Comparison of ENCODE assay signal across 1 cellular context in the genomic region with DNA sequence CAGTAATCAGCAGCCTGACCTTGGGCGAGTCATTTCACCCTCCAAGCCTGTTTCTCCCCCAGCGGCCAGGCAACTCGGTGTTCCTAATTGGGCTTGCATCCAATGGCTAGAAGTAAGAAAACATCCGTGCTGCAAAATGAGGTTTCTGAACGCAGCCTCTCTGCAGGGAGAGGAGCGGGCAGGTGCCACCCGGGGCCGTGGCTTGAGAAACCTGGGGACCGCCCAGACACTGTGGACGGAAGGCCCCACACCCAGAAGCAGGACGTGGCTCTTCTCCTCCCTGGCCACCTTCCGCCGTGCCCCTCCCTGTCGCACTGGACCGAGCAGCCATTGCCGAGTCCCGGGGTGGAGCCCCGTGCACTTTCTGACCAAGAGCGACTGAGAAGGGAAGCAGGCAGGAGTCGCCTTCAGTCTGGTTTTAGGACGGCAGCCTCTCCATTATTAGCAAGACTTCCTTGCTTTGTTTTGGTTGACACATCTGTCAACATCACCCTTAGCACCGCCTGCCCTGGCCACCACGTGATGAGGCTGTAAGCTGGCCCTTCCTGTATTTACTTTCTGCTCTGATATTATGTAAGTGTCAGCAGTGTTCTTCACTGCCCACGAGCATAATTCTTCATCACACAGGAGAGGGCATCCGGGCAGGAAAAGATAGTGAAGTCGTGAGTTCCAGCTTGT.
A peak's percentile ranks its signal among the peaks of the same experiment; 100 is the strongest.
TF ChIP-seq lines count a peak whose summit lies in the region.

No MANE protein-coding gene starts in this region.

TF ChIP-seq in HepG2, 621 proteins besides CTCF, POLR2A, EP300 and RAD21 (continued from another document and continues in another):
- TF ChIP-seq, protein P1, sequence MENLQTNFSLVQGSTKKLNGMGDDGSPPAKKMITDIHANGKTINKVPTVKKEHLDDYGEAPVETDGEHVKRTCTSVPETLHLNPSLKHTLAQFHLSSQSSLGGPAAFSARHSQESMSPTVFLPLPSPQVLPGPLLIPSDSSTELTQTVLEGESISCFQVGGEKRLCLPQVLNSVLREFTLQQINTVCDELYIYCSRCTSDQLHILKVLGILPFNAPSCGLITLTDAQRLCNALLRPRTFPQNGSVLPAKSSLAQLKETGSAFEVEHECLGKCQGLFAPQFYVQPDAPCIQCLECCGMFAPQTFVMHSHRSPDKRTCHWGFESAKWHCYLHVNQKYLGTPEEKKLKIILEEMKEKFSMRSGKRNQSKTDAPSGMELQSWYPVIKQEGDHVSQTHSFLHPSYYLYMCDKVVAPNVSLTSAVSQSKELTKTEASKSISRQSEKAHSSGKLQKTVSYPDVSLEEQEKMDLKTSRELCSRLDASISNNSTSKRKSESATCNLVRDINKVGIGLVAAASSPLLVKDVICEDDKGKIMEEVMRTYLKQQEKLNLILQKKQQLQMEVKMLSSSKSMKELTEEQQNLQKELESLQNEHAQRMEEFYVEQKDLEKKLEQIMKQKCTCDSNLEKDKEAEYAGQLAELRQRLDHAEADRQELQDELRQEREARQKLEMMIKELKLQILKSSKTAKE (CRISPR knock-in tag; IDR thresholded peaks at IDR 0.05; ENCODE audit: borderline replicate concordance): peak; percentile 66
- TF ChIP-seq, protein P2, sequence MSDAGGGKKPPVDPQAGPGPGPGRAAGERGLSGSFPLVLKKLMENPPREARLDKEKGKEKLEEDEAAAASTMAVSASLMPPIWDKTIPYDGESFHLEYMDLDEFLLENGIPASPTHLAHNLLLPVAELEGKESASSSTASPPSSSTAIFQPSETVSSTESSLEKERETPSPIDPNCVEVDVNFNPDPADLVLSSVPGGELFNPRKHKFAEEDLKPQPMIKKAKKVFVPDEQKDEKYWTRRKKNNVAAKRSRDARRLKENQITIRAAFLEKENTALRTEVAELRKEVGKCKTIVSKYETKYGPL (CRISPR knock-in tag; IDR thresholded peaks at IDR 0.05): peak; percentile 95
- TF ChIP-seq ZNF513 (CRISPR knock-in tag; conservative IDR thresholded peaks at IDR 0.05) (no peak), SETDB1 (CRISPR knock-in tag; IDR thresholded peaks at IDR 0.05; ENCODE audit: borderline replicate concordance) (no peak), ASH2L (IDR thresholded peaks at IDR 0.05; ENCODE audit: insufficient read length, low read depth, low read length) (no peak), KDM5B (CRISPR knock-in tag; IDR thresholded peaks at IDR 0.05; ENCODE audit: borderline replicate concordance) (0 out of 2 replicates have a peak, but pooled peaks have one; percentile 8), ZNF580 (CRISPR knock-in tag; IDR thresholded peaks at IDR 0.05; ENCODE audit: borderline replicate concordance, low read depth) (peak; percentile 61; the same call in 1 of the 2 replicates), RFX1 (IDR thresholded peaks at IDR 0.05) (no peak), NPAS2 (CRISPR knock-in tag; IDR thresholded peaks at IDR 0.05; ENCODE audit: borderline replicate concordance) (no peak), HMGXB4 (CRISPR knock-in tag; IDR thresholded peaks at IDR 0.05; ENCODE audit: borderline replicate concordance in 1 of 2, low read depth in 1 of 2) (peak; percentile 49 to 83; a peak in 1 of 4 replicates), ZFY (CRISPR knock-in tag; IDR thresholded peaks at IDR 0.05) (no peak; the same call in 1 of the 2 replicates), ZFP36L1 (CRISPR knock-in tag; IDR thresholded peaks at IDR 0.05) (no peak), SMYD3 (CRISPR knock-in tag; IDR thresholded peaks at IDR 0.05) (no peak), AGO1 (IDR thresholded peaks at IDR 0.05; ENCODE audit: low read depth, low read length, poor library complexity, severe bottlenecking) (no peak), ZNF724P (CRISPR knock-in tag; IDR thresholded peaks at IDR 0.05; ENCODE audit: borderline replicate concordance) (no peak; the same call in 1 of the 2 replicates), ZNF180 (CRISPR knock-in tag; IDR thresholded peaks at IDR 0.05; ENCODE audit: borderline replicate concordance, low read depth) (no peak), ZNF670 (CRISPR knock-in tag; IDR thresholded peaks at IDR 0.05; ENCODE audit: borderline replicate concordance) (no peak), ZBTB42 (CRISPR knock-in tag; IDR thresholded peaks at IDR 0.05) (0 out of 2 replicates have a peak, but pooled peaks have one; percentile 27), SCMH1 (CRISPR knock-in tag; IDR thresholded peaks at IDR 0.05; ENCODE audit: borderline replicate concordance) (no peak), KDM5A (IDR thresholded peaks at IDR 0.05; ENCODE audit: borderline replicate concordance, low read length) (peak; percentile 66; the same call in 1 of the 2 replicates), KMT2A (CRISPR knock-in tag; IDR thresholded peaks at IDR 0.05) (no peak), SALL1 (CRISPR knock-in tag; IDR thresholded peaks at IDR 0.05) (peak; percentile 76), TMF1 (CRISPR knock-in tag; IDR thresholded peaks at IDR 0.05; ENCODE audit: low read depth) (no peak), ZNF263 (CRISPR knock-in tag; IDR thresholded peaks at IDR 0.05) (no peak), GTF3A (CRISPR knock-in tag; conservative IDR thresholded peaks at IDR 0.05) (no peak), KLF6 (CRISPR knock-in tag; IDR thresholded peaks at IDR 0.05) (peak; percentile 75; the same call in 1 of the 2 replicates), MZF1 (CRISPR knock-in tag; IDR thresholded peaks at IDR 0.05; ENCODE audit: borderline replicate concordance) (0 out of 2 replicates have a peak, but pooled peaks have one; percentile 25), CEBPG (CRISPR knock-in tag; IDR thresholded peaks at IDR 0.05) (peak; percentile 82), ZNF572 (CRISPR knock-in tag; IDR thresholded peaks at IDR 0.05) (no peak), HIVEP1 (CRISPR knock-in tag; IDR thresholded peaks at IDR 0.05) (0 out of 2 replicates have a peak, but pooled peaks have one; percentile 60), ATF7-NPFF (CRISPR knock-in tag; IDR thresholded peaks at IDR 0.05; ENCODE audit: low read depth) (no peak), AGO2 (optimal IDR thresholded peaks at IDR 0.05; ENCODE audit: low read depth, low read length) (peak; percentile 84), CREM (IDR thresholded peaks at IDR 0.05) (peak; percentile 64; the same call in 1 of the 2 replicates), CREM (CRISPR knock-in tag; IDR thresholded peaks at IDR 0.05) (no peak; the same call in 1 of the 2 replicates), PHF21A (CRISPR knock-in tag; IDR thresholded peaks at IDR 0.05) (peak; percentile 78), ZNF354B (CRISPR knock-in tag; IDR thresholded peaks at IDR 0.05) (no peak), ZNF75D (CRISPR knock-in tag; IDR thresholded peaks at IDR 0.05; ENCODE audit: borderline replicate concordance) (no peak), ZNF737 (CRISPR knock-in tag; IDR thresholded peaks at IDR 0.05; ENCODE audit: borderline replicate concordance) (no peak), NFE2 (CRISPR knock-in tag; IDR thresholded peaks at IDR 0.05) (no peak), ZMAT3 (CRISPR knock-in tag; conservative IDR thresholded peaks at IDR 0.05) (no peak; the same call in 1 of the 2 replicates), MAFF (IDR thresholded peaks at IDR 0.05; ENCODE audit: low read depth, low read length) (no peak), ARNTL (CRISPR knock-in tag; IDR thresholded peaks at IDR 0.05) (peak; percentile 98), CREB1 (IDR thresholded peaks at IDR 0.05) (no peak; the same call in 1 of the 2 replicates), CREB1 (CRISPR knock-in tag; IDR thresholded peaks at IDR 0.05) (peak; percentile 63), ZFP90 (CRISPR knock-in tag; IDR thresholded peaks at IDR 0.05; ENCODE audit: borderline replicate concordance) (no peak), REPIN1 (CRISPR knock-in tag; IDR thresholded peaks at IDR 0.05; ENCODE audit: borderline replicate concordance, low read depth) (0 out of 2 replicates have a peak, but pooled peaks have one; percentile 44), ZNF768 (CRISPR knock-in tag; IDR thresholded peaks at IDR 0.05) (no peak), SP5 (CRISPR knock-in tag; IDR thresholded peaks at IDR 0.05; ENCODE audit: borderline replicate concordance, low read depth) (peak; percentile 57; the same call in 1 of the 2 replicates), ZNF841 (CRISPR knock-in tag; IDR thresholded peaks at IDR 0.05; ENCODE audit: borderline replicate concordance) (no peak), NONO (IDR thresholded peaks at IDR 0.05) (no peak), NONO (CRISPR knock-in tag; conservative IDR thresholded peaks at IDR 0.05) (0 out of 2 replicates have a peak, but pooled peaks have one; percentile 55)
- TF ChIP-seq, protein P3, sequence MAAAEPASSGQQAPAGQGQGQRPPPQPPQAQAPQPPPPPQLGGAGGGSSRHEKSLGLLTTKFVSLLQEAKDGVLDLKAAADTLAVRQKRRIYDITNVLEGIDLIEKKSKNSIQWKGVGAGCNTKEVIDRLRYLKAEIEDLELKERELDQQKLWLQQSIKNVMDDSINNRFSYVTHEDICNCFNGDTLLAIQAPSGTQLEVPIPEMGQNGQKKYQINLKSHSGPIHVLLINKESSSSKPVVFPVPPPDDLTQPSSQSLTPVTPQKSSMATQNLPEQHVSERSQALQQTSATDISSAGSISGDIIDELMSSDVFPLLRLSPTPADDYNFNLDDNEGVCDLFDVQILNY (CRISPR knock-in tag; conservative IDR thresholded peaks at IDR 0.05): no peak
- TF ChIP-seq, protein P4, sequence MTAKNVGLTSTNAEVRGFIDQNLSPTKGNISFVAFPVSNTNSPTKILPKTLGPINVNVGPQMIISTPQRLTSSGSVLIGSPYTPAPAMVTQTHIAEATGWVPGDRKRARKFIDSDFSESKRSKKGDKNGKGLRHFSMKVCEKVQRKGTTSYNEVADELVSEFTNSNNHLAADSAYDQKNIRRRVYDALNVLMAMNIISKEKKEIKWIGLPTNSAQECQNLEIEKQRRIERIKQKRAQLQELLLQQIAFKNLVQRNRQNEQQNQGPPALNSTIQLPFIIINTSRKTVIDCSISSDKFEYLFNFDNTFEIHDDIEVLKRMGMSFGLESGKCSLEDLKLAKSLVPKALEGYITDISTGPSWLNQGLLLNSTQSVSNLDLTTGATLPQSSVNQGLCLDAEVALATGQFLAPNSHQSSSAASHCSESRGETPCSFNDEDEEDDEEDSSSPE (CRISPR knock-in tag; IDR thresholded peaks at IDR 0.05): peak; percentile 30; the same call in 1 of the 2 replicates
- TF ChIP-seq, protein P5, sequence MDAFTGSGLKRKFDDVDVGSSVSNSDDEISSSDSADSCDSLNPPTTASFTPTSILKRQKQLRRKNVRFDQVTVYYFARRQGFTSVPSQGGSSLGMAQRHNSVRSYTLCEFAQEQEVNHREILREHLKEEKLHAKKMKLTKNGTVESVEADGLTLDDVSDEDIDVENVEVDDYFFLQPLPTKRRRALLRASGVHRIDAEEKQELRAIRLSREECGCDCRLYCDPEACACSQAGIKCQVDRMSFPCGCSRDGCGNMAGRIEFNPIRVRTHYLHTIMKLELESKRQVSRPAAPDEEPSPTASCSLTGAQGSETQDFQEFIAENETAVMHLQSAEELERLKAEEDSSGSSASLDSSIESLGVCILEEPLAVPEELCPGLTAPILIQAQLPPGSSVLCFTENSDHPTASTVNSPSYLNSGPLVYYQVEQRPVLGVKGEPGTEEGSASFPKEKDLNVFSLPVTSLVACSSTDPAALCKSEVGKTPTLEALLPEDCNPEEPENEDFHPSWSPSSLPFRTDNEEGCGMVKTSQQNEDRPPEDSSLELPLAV (CRISPR knock-in tag; conservative IDR thresholded peaks at IDR 0.05; ENCODE audit: low read depth): no peak
- TF ChIP-seq, protein P6, sequence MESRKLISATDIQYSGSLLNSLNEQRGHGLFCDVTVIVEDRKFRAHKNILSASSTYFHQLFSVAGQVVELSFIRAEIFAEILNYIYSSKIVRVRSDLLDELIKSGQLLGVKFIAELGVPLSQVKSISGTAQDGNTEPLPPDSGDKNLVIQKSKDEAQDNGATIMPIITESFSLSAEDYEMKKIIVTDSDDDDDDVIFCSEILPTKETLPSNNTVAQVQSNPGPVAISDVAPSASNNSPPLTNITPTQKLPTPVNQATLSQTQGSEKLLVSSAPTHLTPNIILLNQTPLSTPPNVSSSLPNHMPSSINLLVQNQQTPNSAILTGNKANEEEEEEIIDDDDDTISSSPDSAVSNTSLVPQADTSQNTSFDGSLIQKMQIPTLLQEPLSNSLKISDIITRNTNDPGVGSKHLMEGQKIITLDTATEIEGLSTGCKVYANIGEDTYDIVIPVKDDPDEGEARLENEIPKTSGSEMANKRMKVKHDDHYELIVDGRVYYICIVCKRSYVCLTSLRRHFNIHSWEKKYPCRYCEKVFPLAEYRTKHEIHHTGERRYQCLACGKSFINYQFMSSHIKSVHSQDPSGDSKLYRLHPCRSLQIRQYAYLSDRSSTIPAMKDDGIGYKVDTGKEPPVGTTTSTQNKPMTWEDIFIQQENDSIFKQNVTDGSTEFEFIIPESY (CRISPR knock-in tag; IDR thresholded peaks at IDR 0.05): no peak
- TF ChIP-seq, protein P7, sequence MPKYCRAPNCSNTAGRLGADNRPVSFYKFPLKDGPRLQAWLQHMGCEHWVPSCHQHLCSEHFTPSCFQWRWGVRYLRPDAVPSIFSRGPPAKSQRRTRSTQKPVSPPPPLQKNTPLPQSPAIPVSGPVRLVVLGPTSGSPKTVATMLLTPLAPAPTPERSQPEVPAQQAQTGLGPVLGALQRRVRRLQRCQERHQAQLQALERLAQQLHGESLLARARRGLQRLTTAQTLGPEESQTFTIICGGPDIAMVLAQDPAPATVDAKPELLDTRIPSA (CRISPR knock-in tag; IDR thresholded peaks at IDR 0.05; ENCODE audit: borderline replicate concordance): no peak
